In the genomic region with DNA sequence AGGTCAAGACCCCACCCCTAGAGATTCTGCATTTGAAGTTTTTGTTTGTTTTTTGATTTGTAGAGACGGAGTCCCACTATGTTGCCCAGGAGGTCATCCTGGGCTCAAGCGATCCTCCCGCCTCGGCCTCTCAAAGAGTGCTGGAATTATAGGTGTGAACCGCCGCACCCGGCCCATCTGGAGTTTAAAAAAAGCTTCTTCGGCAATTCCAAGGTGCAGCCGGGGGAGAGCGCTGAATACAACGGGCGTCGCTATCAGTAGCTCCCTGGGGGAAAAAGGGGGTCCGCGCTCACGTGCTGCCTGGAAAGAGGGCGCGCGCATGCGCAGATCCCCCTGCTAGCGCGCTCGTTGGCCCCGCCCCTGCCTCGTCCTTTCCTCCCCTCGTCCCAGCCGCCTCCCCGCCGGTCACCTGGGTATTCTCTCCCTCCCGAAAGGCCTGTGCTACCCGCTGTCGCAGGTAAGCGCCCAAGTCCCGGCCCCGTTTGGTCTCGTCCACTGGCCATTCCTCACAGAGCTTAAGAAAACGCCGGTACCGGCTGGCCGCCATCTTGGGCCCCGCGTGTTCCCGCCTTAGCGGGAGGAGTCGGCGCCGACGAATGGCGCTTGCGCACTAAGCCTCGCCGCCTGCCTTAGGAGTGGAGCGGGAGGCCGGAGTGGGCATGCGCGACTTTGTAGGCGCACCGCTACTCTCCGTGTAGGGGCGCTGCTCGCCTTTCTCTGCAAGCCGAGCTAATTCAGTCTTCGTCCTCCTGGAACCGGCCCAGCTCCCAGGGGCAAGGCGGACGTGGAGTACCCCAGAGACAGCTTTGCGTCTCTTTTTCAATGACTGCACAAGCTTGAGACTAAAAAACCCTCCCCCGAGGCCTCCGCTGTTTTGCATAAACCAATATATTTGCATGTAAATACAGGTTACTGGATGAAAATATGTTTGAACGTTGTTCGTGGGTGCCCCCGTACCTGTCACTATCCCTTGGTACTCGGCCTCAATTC, we compare ENCODE assay signal across 8 cellular contexts. TPM values are rescaled to one million over a fixed set of nuclear protein-coding genes. Genes with fewer than 3 reads are reported as not detected.
A peak's percentile ranks its signal among the peaks of the same experiment; 100 is the strongest.
DNase-seq lines count a peak whose midpoint lies in the region; ATAC-seq and TF ChIP-seq lines count a peak whose summit lies in the region.

TSS of gene UQCC2 (minus strand) at position 561 of the 990 bp plus-strand sequence. CDS start at position 547, 14 bp downstream.

- H3K9me3 Mint-ChIP-seq in activated T-helper 17 cell treated with anti-CD3 and anti-CD28 coated beads, Interleukin-2, amount 50 U/mL, for 72 hours, result no peaks in the 10 kb centered on the region
- H3K9me3 Mint-ChIP-seq in natural killer cell, result no peaks in the 10 kb centered on the region

- H3K4me3 ChIP-seq in LNCaP clone FGC (ENCODE audit: low read depth, low read length), result peak within 1 kb of the TSS; percentile 85
- peak within 1 kb of the TSS; percentile 90 for H3K4me3 ChIP-seq in fibroblast of mammary gland (ENCODE audit: control insufficient read depth, low read depth, low read length)

- peak; percentile 82 for TF ChIP-seq CTCF in LNCaP clone FGC (IDR thresholded peaks at IDR 0.05; ENCODE audit: control insufficient read depth, extremely low read depth, insufficient read depth)
- TF ChIP-seq CTCF in RWPE1 (conservative IDR thresholded peaks at IDR 0.05; ENCODE audit: low read depth), result peak; percentile 87
- TF ChIP-seq CTCF in fibroblast of mammary gland (conservative IDR thresholded peaks at IDR 0.05; ENCODE audit: control insufficient read depth, insufficient read depth, low read depth, low read length), result peak; percentile 54
- TF ChIP-seq CTCF in natural killer cell (IDR thresholded peaks at IDR 0.05), result peak; percentile 65

- peak within 1 kb of the TSS; percentile 96 for H3K4me3 Mint-ChIP-seq in activated T-helper 17 cell treated with anti-CD3 and anti-CD28 coated beads, Interleukin-2, amount 50 U/mL, for 72 hours
- peak within 1 kb of the TSS; percentile 98 for H3K4me3 Mint-ChIP-seq in natural killer cell

- peak; percentile 97 for ATAC-seq in activated T-helper 17 cell treated with anti-CD3 and anti-CD28 coated beads, Interleukin-2, amount 50 U/mL, for 72 hours (replicated peaks)
- peak; percentile 96 to 97 (median 97) for ATAC-seq in natural killer cell

- POLR2A ChIA-PET in RWPE1 (lab: Yijun Ruan, JAX; ENCODE audit: low non-redundant PET), result interaction anchor here (0.5 to 1.0 kb wide), 3 partner anchors 58 to 121 kb away, joined by 3 to 4 read pairs (median 3); no protein-coding TSS in a partner anchor

- peaks cover 28% of the 10 kb centered on the region for H3K4me1 Mint-ChIP-seq in activated T-helper 17 cell treated with anti-CD3 and anti-CD28 coated beads, Interleukin-2, amount 50 U/mL, for 72 hours
- H3K4me1 Mint-ChIP-seq in natural killer cell, result peaks cover 21 to 22% of the 10 kb centered on the region in 2 donors

- peaks cover 52% of the 10 kb centered on the region for H3K36me3 Mint-ChIP-seq in activated T-helper 17 cell treated with anti-CD3 and anti-CD28 coated beads, Interleukin-2, amount 50 U/mL, for 72 hours (ENCODE audit: low read depth)
- H3K36me3 Mint-ChIP-seq in natural killer cell, result no peaks in the 10 kb centered on the region

- DNase-seq in EH (ENCODE audit: low read depth), result peak; percentile 96
- DNase-seq in GOT3 (lab: John Stamatoyannopoulos, UW), result peak; percentile 83
- peak; percentile 79 for DNase-seq in LNCaP clone FGC (ENCODE audit: low read depth)
- peak; percentile 98 for DNase-seq in RWPE1 (ENCODE audit: low spot score)
- DNase-seq in fibroblast of mammary gland (ENCODE audit: low read depth), result peak; percentile 95
- peak; percentile 96 for DNase-seq in natural killer cell
- DNase-seq in stimulated activated naive CD4-positive, alpha-beta T cell treated with Interleukin-2 at 50 U/mL for 16 hours (lab: John Stamatoyannopoulos, UW), result peak; percentile 96

- peak within 1 kb of the TSS; percentile 98 for H3K27ac Mint-ChIP-seq in activated T-helper 17 cell treated with anti-CD3 and anti-CD28 coated beads, Interleukin-2, amount 50 U/mL, for 72 hours
- H3K27ac Mint-ChIP-seq in natural killer cell, result peak within 1 kb of the TSS; percentile 95 to 100

- H3K27ac ChIP-seq in RWPE1, result peak within 1 kb of the TSS; percentile 91

- intact Hi-C loops in natural killer cell (cut with micrococcal nuclease), result loop anchor here (1.0 kb wide), 2 partner anchors 19 to 78 kb away; partner anchors contain the start of gene LEMD2

- CTCF ChIA-PET in RWPE1 (lab: Yijun Ruan, JAX), result interaction anchor here (0.5 to 1.9 kb wide), 27 partner anchors 11 to 530 kb away, joined by 3 to 40 read pairs (median 4); partner anchors contain the start of genes BAK1 and IP6K3

- H3K27me3 Mint-ChIP-seq in activated T-helper 17 cell treated with anti-CD3 and anti-CD28 coated beads, Interleukin-2, amount 50 U/mL, for 72 hours, result no peaks in the 10 kb centered on the region
- peaks cover 0 to 2% of the 10 kb centered on the region in 2 donors for H3K27me3 Mint-ChIP-seq in natural killer cell (ENCODE audit: low read depth in 2 of 2)

RNA-seq across cellular contexts. Expression of gene UQCC2, which starts in this region (rescaled TPM):
- total RNA-seq in activated T-helper 17 cell treated with anti-CD3 and anti-CD28 coated beads, Interleukin-2, amount 50 U/mL, for 72 hours, result 100 to 1,000 TPM in 1 of 2 donors, 10 to 100 TPM in 1; 65.5 to 112 TPM
- total RNA-seq in natural killer cell, result 10 to 100 TPM; 15.8 to 19.6 (median 16.5) TPM

Comparison
In these comparisons a context has a peak if more than half of its experiments do, and no peak if none do; other contexts are left out.
1. Peak in every context shown above with its lines: DNase-seq, ATAC-seq, H3K4me3 ChIP-seq and H3K27ac ChIP-seq.